In genomic region chr15:94174399-94174802, GRCh38 we compare ENCODE assay signal across 8 cellular contexts. TPM values are rescaled to one million over a fixed set of nuclear protein-coding genes. Genes with fewer than 3 reads are reported as not detected.
A peak's percentile ranks its signal among the peaks of the same experiment; 100 is the strongest.
DNase-seq lines count a peak whose midpoint lies in the region; ATAC-seq lines count a peak whose summit lies in the region.

No MANE protein-coding gene starts in this region.

- DNase-seq in H4 (ENCODE audit: low spot score) (peak; percentile 95), MV-4-11 (lab: John Stamatoyannopoulos, UW) (peak; percentile 99), NCI-H69 (lab: John Stamatoyannopoulos, UW) (no peak), RPMI8226 (no peak), GOT3 (lab: John Stamatoyannopoulos, UW) (no peak), NCI-H446 (lab: John Stamatoyannopoulos, UW) (no peak)

- ATAC-seq in GM18519 (IDR thresholded peaks at IDR 0.05; ENCODE audit: low FRiP score, unreplicated experiment), result peak; percentile 88
- ATAC-seq in esophagus mucosa, result peak; percentile 92

RNA-seq across cellular contexts. Expression of gene MCTP2, which starts 57.0 kb away (rescaled TPM):
- 27.0 and 36.1 TPM in 2 replicates for total RNA-seq in H4 (2014; rRNA removed; shearing (Covaris generic))
- 14.6 TPM for total RNA-seq in esophagus mucosa

Comparison
In these comparisons a context has a peak if more than half of its experiments do, and no peak if none do; other contexts are left out.
1. DNase-seq: peak in H4 (single experiment) and MV-4-11 (single experiment); none in NCI-H69 (single experiment), RPMI8226 (single experiment), GOT3 (single experiment) and NCI-H446 (0 of 2).